ENCODE assay signal across 13 cellular contexts in genomic region chr19:45403272-45403671, GRCh38. TPM values are rescaled to one million over a fixed set of nuclear protein-coding genes. Genes with fewer than 3 reads are reported as not detected.
A peak's percentile ranks its signal among the peaks of the same experiment; 100 is the strongest.
DNase-seq lines count a peak whose midpoint lies in the region; FAIRE-seq and TF ChIP-seq lines count a peak whose summit lies in the region.
"Had no signal": no experiment of that assay in that cellular context is flagged by ENCODE, and none has a peak within 500 bp of the region (broad histone marks: within the 10 kb centered on the region; RNA-seq: fewer than 3 reads in every experiment).

No MANE protein-coding gene starts in this region.

- TF ChIP-seq CTCF in right atrium auricular region (IDR thresholded peaks at IDR 0.05) (no peak), D721Med (IDR thresholded peaks at IDR 0.05; ENCODE audit: insufficient read depth, missing control alignments) (no peak)

- H3K9ac ChIP-seq in adipocyte (ENCODE audit: low read length): peak overlapping the region; percentile 43

- H3K4me1 ChIP-seq in adipocyte (ENCODE audit: control insufficient read depth, insufficient read depth, low read length) (peaks cover 32% of the 10 kb centered on the region), right atrium auricular region (peaks cover 0 to 69% of the 10 kb centered on the region in 2 donors)

- H3K9me3 ChIP-seq in adipocyte (ENCODE audit: control insufficient read depth, low read length): no peaks in the 10 kb centered on the region
- no peaks in the 10 kb centered on the region for H3K9me3 ChIP-seq in right atrium auricular region

- H3K27me3 ChIP-seq in adipocyte (replicated peaks; ENCODE audit: control insufficient read depth, insufficient read depth, low read length) (no peaks in the 10 kb centered on the region), right atrium auricular region (no peaks in the 10 kb centered on the region)

- H3K36me3 ChIP-seq in adipocyte (ENCODE audit: control insufficient read depth, insufficient read depth, low read length, severe bottlenecking): no peaks in the 10 kb centered on the region
- H3K36me3 ChIP-seq in right atrium auricular region: peaks cover 9% of the 10 kb centered on the region

- DNase-seq in GM03348 (ENCODE audit: low spot score) (peak; percentile 53), adipocyte (ENCODE audit: low read depth) (no peak), right atrium auricular region (ENCODE audit: low spot score) (no peak), SIG-M5 treated with dmso at 0.1 percent for 504 hours (lab: John Stamatoyannopoulos, UW; ENCODE audit: unreplicated experiment) (no peak), D721Med (ENCODE audit: insufficient read length, low spot score) (no peak), LoVo (ENCODE audit: low spot score) (no peak), COLO668 (lab: John Stamatoyannopoulos, UW; ENCODE audit: unreplicated experiment) (no peak)
- DNase-seq: activated naive CD8-positive, alpha-beta T cell treated with anti-CD3 and anti-CD28 coated beads, Interleukin-2, amount 10 ng/mL, durations not matched to agents 7 days and 5 days; CD8-positive, alpha-beta memory T cell; naive thymus-derived CD4-positive, alpha-beta T cell; NCI-H2081; T1000 had no signal

- H3K27ac ChIP-seq in right atrium auricular region: peak overlapping the region; percentile 96 to 99
- H3K27ac ChIP-seq in skin epidermis: peak overlapping the region in 20 of 21 experiments; percentile 64 to 100 (median 96)

- H3K4me3 ChIP-seq in adipocyte (ENCODE audit: low read length) (peak overlapping the region; percentile 96), right atrium auricular region (peak overlapping the region; percentile 72 to 76), skin epidermis (peak overlapping the region; percentile 3 to 83 (median 72))

- FAIRE-seq in D721Med (lab: Jason Lieb, UNC): no peak

RNA-seq across cellular contexts. Expression of gene PPP1R13L, which starts 1.6 kb away (rescaled TPM):
- total RNA-seq in right atrium auricular region: 100 to 1,000 TPM; 112 to 230 TPM

RNA-seq across cellular contexts. Expression of gene POLR1G, which starts 3.2 kb away (rescaled TPM):
- total RNA-seq in right atrium auricular region: 1 to 10 TPM; 5.5 to 5.6 TPM

RNA-seq across cellular contexts. Expression of gene ERCC1, which starts 20.4 kb away (rescaled TPM):
- 100 to 1,000 TPM; 110 to 126 TPM for total RNA-seq in right atrium auricular region

RNA-seq across cellular contexts. Expression of gene ERCC2, which starts 32.9 kb away (rescaled TPM):
- total RNA-seq in right atrium auricular region: 10 to 100 TPM in 1 of 2 donors, 1 to 10 TPM in 1; 8.6 to 11.2 TPM
